17 cellular contexts compared by ENCODE assay signal in genomic region chr11:57805780-57806179, GRCh38. TPM values are rescaled to one million over a fixed set of nuclear protein-coding genes. Genes with fewer than 3 reads are reported as not detected.
DNase-seq lines count a peak whose midpoint lies in the region; ATAC-seq, FAIRE-seq and TF ChIP-seq lines count a peak whose summit lies in the region.
"Had no signal": no experiment of that assay in that cellular context is flagged by ENCODE, and none has a peak within 500 bp of the region (broad histone marks: within the 10 kb centered on the region; RNA-seq: fewer than 3 reads in every experiment).

No MANE protein-coding gene starts in this region.

- peaks cover 68% of the 10 kb centered on the region for H3K36me3 Mint-ChIP-seq in osteocyte (ENCODE audit: unreplicated experiment)
- H3K36me3 Mint-ChIP-seq in stimulated activated naive B cell treated with anti-CD40 and anti-IgM and Interleukin-4, amounts not matched to agents 10 μg/mL and 1 μg/mL and 100 μg/mL, for 72 hours: peaks cover 48 to 52% of the 10 kb centered on the region in 2 donors

- no peaks in the 10 kb centered on the region for H3K9me3 Mint-ChIP-seq in osteocyte (ENCODE audit: unreplicated experiment)
- no peaks in the 10 kb centered on the region for H3K9me3 Mint-ChIP-seq in stimulated activated naive B cell treated with anti-CD40 and anti-IgM and Interleukin-4, amounts not matched to agents 10 μg/mL and 1 μg/mL and 100 μg/mL, for 72 hours
- H3K9me3 Mint-ChIP-seq: CD4-positive, CD25-positive, alpha-beta regulatory T cell had no signal

- no peak for TF ChIP-seq POLR2A in heart left ventricle (IDR thresholded peaks at IDR 0.05)

- peak; percentile 61 for ATAC-seq in Right ventricle myocardium inferior
- ATAC-seq in heart left ventricle: peak; percentile 57 to 83 (median 66)
- ATAC-seq in stimulated activated naive B cell treated with anti-CD40 and anti-IgM and Interleukin-4, amounts not matched to agents 10 μg/mL and 1 μg/mL and 100 μg/mL, for 72 hours (replicated peaks): no peak
- ATAC-seq: HCT116 had no signal

- peaks cover 5 to 100% (median 92%) of the 10 kb centered on the region in 9 donors for H3K36me3 ChIP-seq in heart left ventricle

- no peaks in the 10 kb centered on the region for H3K9me3 ChIP-seq in heart left ventricle
- H3K9me3 ChIP-seq: BLaER1 treated with 17β-estradiol and CSF1 and Interleukin-3, amounts not matched to agents 10 nM and 100 nM had no signal

- no peak overlapping the region for H3K4me3 Mint-ChIP-seq in osteocyte (ENCODE audit: unreplicated experiment)
- no peak overlapping the region for H3K4me3 Mint-ChIP-seq in stimulated activated naive B cell treated with anti-CD40 and anti-IgM and Interleukin-4, amounts not matched to agents 10 μg/mL and 1 μg/mL and 100 μg/mL, for 72 hours

- DNase-seq in Right ventricle myocardium inferior (ENCODE audit: missing footprints) (no peak), cardiac septum (ENCODE audit: low spot score) (no peak), heart left ventricle (peak in 2 of 5 donors; percentile 37 to 44), osteocyte (ENCODE audit: extremely low spot score, unreplicated experiment) (no peak), T1000 (lab: John Stamatoyannopoulos, UW) (no peak), RCC 7860 (ENCODE audit: low spot score) (no peak)
- DNase-seq in stimulated activated naive B cell treated with anti-CD40 and anti-IgM and Interleukin-4, amounts not matched to agents 10 μg/mL and 1 μg/mL and 100 μg/mL, for 72 hours: no peak
- DNase-seq: 8988T; ACHN; Calu3; CD4-positive, CD25-positive, alpha-beta regulatory T cell; DMS 273 treated with DMSO at 0.1 percent for 48 hours had no signal

- no peaks in the 10 kb centered on the region for H3K27me3 Mint-ChIP-seq in osteocyte (ENCODE audit: unreplicated experiment)
- no peaks in the 10 kb centered on the region for H3K27me3 Mint-ChIP-seq in stimulated activated naive B cell treated with anti-CD40 and anti-IgM and Interleukin-4, amounts not matched to agents 10 μg/mL and 1 μg/mL and 100 μg/mL, for 72 hours
- H3K27me3 Mint-ChIP-seq: CD4-positive, CD25-positive, alpha-beta regulatory T cell had no signal

- TF ChIP-seq CTCF in heart left ventricle (IDR thresholded peaks at IDR 0.05): no peak
- no peak for TF ChIP-seq CTCF in osteocyte (IDR thresholded peaks at IDR 0.05)

- H3K27ac Mint-ChIP-seq in osteocyte (ENCODE audit: unreplicated experiment): peak overlapping the region; percentile 47
- peak overlapping the region; percentile 31 for H3K27ac Mint-ChIP-seq in stimulated activated naive B cell treated with anti-CD40 and anti-IgM and Interleukin-4, amounts not matched to agents 10 μg/mL and 1 μg/mL and 100 μg/mL, for 72 hours
- H3K27ac Mint-ChIP-seq: CD4-positive, CD25-positive, alpha-beta regulatory T cell had no signal

- intact Hi-C loops in Right ventricle myocardium inferior (cut with DNase I) (no loop called here), cardiac septum (cut with DNase I) (no loop called here), heart left ventricle (cut with DNase I) (loop anchor here in 3 of 10 donors (10.0 kb wide), 4 partner anchors 141 to 709 kb away; partner anchors contain the start of genes UBE2L6 (in 1 of the 3) and ZDHHC5 (in 1 of the 3))

- no peak for FAIRE-seq in RCC 7860 (lab: Jason Lieb, UNC)
- FAIRE-seq: H54 had no signal

- peak overlapping the region in 10 of 12 donors; percentile 1 to 70 (median 16) for H3K27ac ChIP-seq in heart left ventricle
- H3K27ac ChIP-seq: BLaER1 treated with 17β-estradiol and CSF1 and Interleukin-3, amounts not matched to agents 10 nM and 100 nM; HL-60 had no signal

- peaks cover 0 to 50% (median 25%) of the 10 kb centered on the region in 12 donors for H3K4me1 ChIP-seq in heart left ventricle

- no peaks in the 10 kb centered on the region for H3K27me3 ChIP-seq in heart left ventricle
- H3K27me3 ChIP-seq: BLaER1 treated with 17β-estradiol and CSF1 and Interleukin-3, amounts not matched to agents 10 nM and 100 nM had no signal

- H3K4me1 Mint-ChIP-seq in osteocyte (ENCODE audit: unreplicated experiment): peaks cover 4% of the 10 kb centered on the region
- H3K4me1 Mint-ChIP-seq in stimulated activated naive B cell treated with anti-CD40 and anti-IgM and Interleukin-4, amounts not matched to agents 10 μg/mL and 1 μg/mL and 100 μg/mL, for 72 hours: peaks cover 1 to 10% of the 10 kb centered on the region in 2 donors

- H3K4me3 ChIP-seq in heart left ventricle: no peak overlapping the region
- H3K4me3 ChIP-seq: BLaER1 treated with 17β-estradiol and CSF1 and Interleukin-3, amounts not matched to agents 10 nM and 100 nM had no signal

- WGBS in heart left ventricle, 4 donors: 42 to 60% (median 57%) methylated on average over 3 of the region's 3 CpGs

RNA-seq across cellular contexts. Expression of gene CTNND1, which starts 44.2 kb away (rescaled TPM):
- total RNA-seq in Right ventricle myocardium inferior: 67.0 TPM
- total RNA-seq in cardiac septum: 73.8 TPM
- total RNA-seq in heart left ventricle: 100 to 1,000 TPM in 1 of 9 donors, 10 to 100 TPM in 8; 51.4 to 105 (median 60.8) TPM
- 10 to 100 TPM; 19.7 to 40.3 TPM for polyA plus RNA-seq in heart left ventricle
- total RNA-seq in osteocyte: 181 and 183 TPM in 2 replicates

RNA-seq across cellular contexts. Expression of gene BTBD18, which starts 54.2 kb away (rescaled TPM):
- not detected for total RNA-seq in Right ventricle myocardium inferior
- not detected for total RNA-seq in cardiac septum
- not detected for total RNA-seq in heart left ventricle
- under 1 TPM in 1 of 2 donors, not detected in 1; 0.11 TPM for polyA plus RNA-seq in heart left ventricle
- total RNA-seq in osteocyte: not detected in 2 replicates
- total RNA-seq: Calu3; CD4-positive, CD25-positive, alpha-beta regulatory T cell; Daoy had no signal

Comparison
In these comparisons a context has a peak if more than half of its experiments do, and no peak if none do; other contexts are left out.
1. ATAC-seq: peak in Right ventricle myocardium inferior (single experiment) and heart left ventricle (4 of 4); none in stimulated activated naive B cell treated with anti-CD40 and anti-IgM and Interleukin-4, amounts not matched to agents 10 μg/mL and 1 μg/mL and 100 μg/mL, for 72 hours (0 of 2).